Comparison of ENCODE assay signal across 9 cellular contexts in genomic region chr5:131514316-131515275, GRCh38.
A peak's percentile ranks its signal among the peaks of the same experiment; 100 is the strongest.
DNase-seq lines count a peak whose midpoint lies in the region; ATAC-seq and TF ChIP-seq lines count a peak whose summit lies in the region.
"Had no signal": no experiment of that assay in that cellular context is flagged by ENCODE, and none has a peak within 500 bp of the region (broad histone marks: within the 10 kb centered on the region; RNA-seq: fewer than 3 reads in every experiment).

No MANE protein-coding gene starts in this region.

- intact Hi-C loops in MCF 10A (cut with micrococcal nuclease), result loop anchor here (1.0 kb wide), 1 partner anchor 494 kb away; no protein-coding TSS in a partner anchor
- intact Hi-C loops in breast epithelium (cut with DNase I; ENCODE audit: low total_unique reads), result no loop called here
- intact Hi-C loops in esophagus muscularis mucosa (cut with DNase I), result no loop called here

- peaks cover 23% of the 10 kb centered on the region for H3K36me3 Mint-ChIP-seq in MCF 10A (ENCODE audit: insufficient read depth, unreplicated experiment)

- CTCF ChIA-PET in MCF 10A (lab: Yijun Ruan, JAX), result interaction anchor here (0.6 to 1.0 kb wide), 3 partner anchors 19 to 549 kb away, joined by 3 to 5 read pairs (median 4); no protein-coding TSS in a partner anchor

- H3K27ac Mint-ChIP-seq in MCF 10A (ENCODE audit: low read depth, unreplicated experiment), result peak overlapping the region; percentile 13

- TF ChIP-seq POLR2A in breast epithelium (IDR thresholded peaks at IDR 0.05) (no peak), upper lobe of left lung (IDR thresholded peaks at IDR 0.05) (no peak), esophagus muscularis mucosa (IDR thresholded peaks at IDR 0.05; ENCODE audit: low read depth) (no peak)

- peak in 1 of 2 donors; percentile 34 for ATAC-seq in upper lobe of left lung (ENCODE audit: low FRiP score in 2 of 2)

- no TSS peak for BruUV-seq in MCF 10A (replicated peaks; lab: Mats Ljungman, UMichigan)

- no peaks in the 10 kb centered on the region for H3K27me3 Mint-ChIP-seq in MCF 10A (ENCODE audit: insufficient read depth, unreplicated experiment)

- H3K4me3 ChIP-seq in breast epithelium (no peak overlapping the region), upper lobe of left lung (peak overlapping the region in 2 of 4 donors; percentile 5 to 21), esophagus muscularis mucosa (no peak overlapping the region)
- H3K4me3 ChIP-seq in effector memory CD4-positive, alpha-beta T cell (ENCODE audit: insufficient read depth, low read depth, low read length, poor library complexity, severe bottlenecking), result peak overlapping the region; percentile 41

- H3K27me3 ChIP-seq in breast epithelium (no peaks in the 10 kb centered on the region), upper lobe of left lung (no peaks in the 10 kb centered on the region), esophagus muscularis mucosa (no peaks in the 10 kb centered on the region)
- H3K27me3 ChIP-seq in effector memory CD4-positive, alpha-beta T cell (replicated peaks; ENCODE audit: control insufficient read depth, insufficient read depth, low read length, poor library complexity, severe bottlenecking), result no peaks in the 10 kb centered on the region

- TF ChIP-seq CTCF in MCF 10A (IDR thresholded peaks at IDR 0.05; ENCODE audit: unreplicated experiment) (peak; percentile 15), breast epithelium (IDR thresholded peaks at IDR 0.05) (no peak), upper lobe of left lung (IDR thresholded peaks at IDR 0.05) (no peak), esophagus muscularis mucosa (IDR thresholded peaks at IDR 0.05) (peak in 1 of 3 experiments; percentile 4)

- WGBS in upper lobe of left lung, 2 donors, result 42 to 54% methylated on average over 6 of the region's 6 CpGs
- WGBS in esophagus muscularis mucosa, result 68% methylated on average over 6 of the region's 6 CpGs

- no peaks in the 10 kb centered on the region for H3K9me3 Mint-ChIP-seq in MCF 10A (ENCODE audit: unreplicated experiment)

- H3K4me1 ChIP-seq in breast epithelium, result no peaks in the 10 kb centered on the region
- peaks cover 22% of the 10 kb centered on the region for H3K4me1 ChIP-seq in effector memory CD4-positive, alpha-beta T cell (ENCODE audit: control insufficient read depth, insufficient read depth, low read length, poor library complexity, severe bottlenecking)
- H3K4me1 ChIP-seq in upper lobe of left lung, result peaks cover 3 to 31% (median 17%) of the 10 kb centered on the region in 4 donors
- H3K4me1 ChIP-seq in esophagus muscularis mucosa, result peaks cover 0 to 4% (median 0%) of the 10 kb centered on the region in 4 donors

- no peak overlapping the region for H3K4me3 Mint-ChIP-seq in MCF 10A (ENCODE audit: unreplicated experiment)

- DNase-seq in MCF 10A (ENCODE audit: unreplicated experiment), result peak; percentile 34
- no peak for DNase-seq in breast epithelium (ENCODE audit: low spot score in 2 of 2)
- peak; percentile 61 for DNase-seq in MV-4-11 (lab: John Stamatoyannopoulos, UW)
- DNase-seq in effector memory CD4-positive, alpha-beta T cell, result peak; percentile 14 to 17 (median 15)
- no peak for DNase-seq in upper lobe of left lung
- DNase-seq in esophagus muscularis mucosa (ENCODE audit: extremely low spot score), result no peak
- DNase-seq in NCI-H748 treated with DMSO at 0.1 percent for 48 hours (lab: John Stamatoyannopoulos, UW), result no peak
- no peak for DNase-seq in NCI-H446 (lab: John Stamatoyannopoulos, UW)
- DNase-seq: NCI-H524 treated with DMSO at 0.1 percent for 48 hours had no signal

- H3K27ac ChIP-seq in breast epithelium (no peak overlapping the region), upper lobe of left lung (peak overlapping the region; percentile 12 to 77 (median 45)), esophagus muscularis mucosa (replicated peaks in 1 of 4) (no peak overlapping the region)
- peak overlapping the region; percentile 69 for H3K27ac ChIP-seq in effector memory CD4-positive, alpha-beta T cell (ENCODE audit: insufficient read depth, low read length, poor library complexity, severe bottlenecking)

- H3K9me3 ChIP-seq in breast epithelium, result no peaks in the 10 kb centered on the region
- no peaks in the 10 kb centered on the region for H3K9me3 ChIP-seq in effector memory CD4-positive, alpha-beta T cell (ENCODE audit: control insufficient read depth, low read length)
- H3K9me3 ChIP-seq in upper lobe of left lung, result no peaks in the 10 kb centered on the region
- no peaks in the 10 kb centered on the region for H3K9me3 ChIP-seq in esophagus muscularis mucosa

- peaks cover 15% of the 10 kb centered on the region for H3K4me1 Mint-ChIP-seq in MCF 10A (ENCODE audit: insufficient read depth, unreplicated experiment)

- POLR2A ChIA-PET in MCF 10A (lab: Yijun Ruan, JAX), result interaction anchor here (1.0 to 1.1 kb wide), 2 partner anchors 8 to 27 kb away, joined by 3 to 4 read pairs; no protein-coding TSS in a partner anchor

- no peaks in the 10 kb centered on the region for H3K36me3 ChIP-seq in breast epithelium
- H3K36me3 ChIP-seq in effector memory CD4-positive, alpha-beta T cell (ENCODE audit: control insufficient read depth, insufficient read depth, low read length), result peaks cover 17% of the 10 kb centered on the region
- peaks cover 0 to 14% (median 0%) of the 10 kb centered on the region in 4 donors for H3K36me3 ChIP-seq in upper lobe of left lung
- peaks cover 0 to 26% (median 4%) of the 10 kb centered on the region in 4 donors for H3K36me3 ChIP-seq in esophagus muscularis mucosa

- TF ChIP-seq EP300 in upper lobe of left lung (IDR thresholded peaks at IDR 0.05), result no peak
- TF ChIP-seq EP300 in esophagus muscularis mucosa (IDR thresholded peaks at IDR 0.05), result no peak

Comparison
In these comparisons a context has a peak if more than half of its experiments do, and no peak if none do; other contexts are left out.
1. DNase-seq: peak in MCF 10A (single experiment), MV-4-11 (single experiment) and effector memory CD4-positive, alpha-beta T cell (3 of 3); none in breast epithelium (0 of 2), upper lobe of left lung (0 of 2), esophagus muscularis mucosa (single experiment), NCI-H748 treated with DMSO at 0.1 percent for 48 hours (single experiment) and NCI-H446 (0 of 2).
2. H3K27ac ChIP-seq: peak in effector memory CD4-positive, alpha-beta T cell (single experiment) and upper lobe of left lung (4 of 4); none in breast epithelium (0 of 2) and esophagus muscularis mucosa (0 of 4).